ENCODE assay signal across 8 cellular contexts in genomic region chr14:75709207-75709812, GRCh38.
A peak's percentile ranks its signal among the peaks of the same experiment; 100 is the strongest.
DNase-seq lines count a peak whose midpoint lies in the region; ATAC-seq, FAIRE-seq and TF ChIP-seq lines count a peak whose summit lies in the region.

No MANE protein-coding gene starts in this region.

- peak; percentile 92 for FAIRE-seq in endometrium (lab: Jason Lieb, UNC)

- no peaks in the 10 kb centered on the region for H3K27me3 ChIP-seq in HL-60 (ENCODE audit: insufficient read depth, poor library complexity, severe bottlenecking)

- no peak overlapping the region for H3K27ac ChIP-seq in HL-60 (replicated peaks)

- DNase-seq in COLO829 (ENCODE audit: low spot score) (peak; percentile 79), HL-60 (ENCODE audit: low read depth in 1 of 2, low spot score in 1 of 2) (peak; percentile 15 to 41), NCI-H82 treated with DMSO at 0.1 percent for 48 hours (lab: John Stamatoyannopoulos, UW; ENCODE audit: unreplicated experiment) (peak; percentile 36), midbrain (lab: John Stamatoyannopoulos, UW) (peak; percentile 85)
- peak; percentile 4 to 17 for DNase-seq in activated CD8-positive, alpha-beta memory T cell treated with anti-CD3 and anti-CD28 coated beads for 4 hours (ENCODE audit: low read depth in 2 of 2)
- peak; percentile 68 for DNase-seq in stimulated activated CD8-positive, alpha-beta memory T cell treated with anti-CD3 and anti-CD28 coated beads, Interleukin-4, amount 100 ng/mL, for 48 hours

- TF ChIP-seq CTCF in HL-60 (IDR thresholded peaks at IDR 0.05; ENCODE audit: insufficient read depth, low read length) = peak; percentile 27

- ATAC-seq in HG02852 (IDR thresholded peaks at IDR 0.05; ENCODE audit: unreplicated experiment) = no peak

- H3K4me3 ChIP-seq in HL-60 (replicated peaks; ENCODE audit: insufficient read depth, low read length) = no peak overlapping the region

Comparison
In these comparisons a context has a peak if more than half of its experiments do, and no peak if none do; other contexts are left out.
1. DNase-seq: peak in every context shown above with its lines; median percentile 85 in midbrain; 79 in COLO829; 68 in stimulated activated CD8-positive, alpha-beta memory T cell treated with anti-CD3 and anti-CD28 coated beads, Interleukin-4, amount 100 ng/mL, for 48 hours; 36 in NCI-H82 treated with DMSO at 0.1 percent for 48 hours; 28 in HL-60; 10 in activated CD8-positive, alpha-beta memory T cell treated with anti-CD3 and anti-CD28 coated beads for 4 hours.